In genomic region chr2:7154666-7155065, GRCh38 we compare ENCODE assay signal across 21 cellular contexts.
DNase-seq lines count a peak whose midpoint lies in the region.
"Had no signal": no experiment of that assay in that cellular context is flagged by ENCODE, and none has a peak within 500 bp of the region (broad histone marks: within the 10 kb centered on the region; RNA-seq: fewer than 3 reads in every experiment).

No MANE protein-coding gene starts in this region.

- peaks cover 2% of the 10 kb centered on the region for H3K36me3 Mint-ChIP-seq in activated CD4-positive, alpha-beta T cell treated with anti-CD3 and anti-CD28 coated beads, Interleukin-2, amount 10 ng/mL, durations not matched to agents 24 days and 14 days (ENCODE audit: low read depth)
- H3K36me3 Mint-ChIP-seq: CD14-positive monocyte had no signal

- DNase-seq in DMS 273 (lab: John Stamatoyannopoulos, UW; ENCODE audit: unreplicated experiment) (peak; percentile 4), DMS 273 treated with DMSO at 0.1 percent for 48 hours (lab: John Stamatoyannopoulos, UW) (no peak), NCI-H1417 treated with DMSO at 0.1 percent for 48 hours (lab: John Stamatoyannopoulos, UW) (peak; percentile 4), NCI-H524 (lab: John Stamatoyannopoulos, UW) (peak; percentile 69 to 95), left kidney (ENCODE audit: low read depth, low spot score) (peak; percentile 85), activated gamma-delta T cell (lab: John Stamatoyannopoulos, UW) (no peak)
- no peak for DNase-seq in activated CD4-positive, alpha-beta T cell treated with anti-CD3 and anti-CD28 coated beads, Interleukin-2, amount 10 ng/mL, durations not matched to agents 24 days and 14 days
- DNase-seq: ACHN; BE2C; CD8-positive, alpha-beta memory T cell; DMS153; KBM-7; NCI-H1105 treated with DMSO at 0.1 percent for 48 hours; NCI-H1930; NCI-H2107; NCI-H345; NCI-H510A treated with DMSO at 0.1 percent for 48 hours; NK-92 treated with Interleukin-12 subunit alpha and Interleukin-12 subunit beta, amount 100 ng/mL, for 24 hours; PC-3; T-cell had no signal

- no peaks in the 10 kb centered on the region for H3K27me3 Mint-ChIP-seq in activated CD4-positive, alpha-beta T cell treated with anti-CD3 and anti-CD28 coated beads, Interleukin-2, amount 10 ng/mL, durations not matched to agents 24 days and 14 days
- H3K27me3 Mint-ChIP-seq: T-cell had no signal

- no peak overlapping the region for H3K4me3 Mint-ChIP-seq in activated CD4-positive, alpha-beta T cell treated with anti-CD3 and anti-CD28 coated beads, Interleukin-2, amount 10 ng/mL, durations not matched to agents 24 days and 14 days
- H3K4me3 Mint-ChIP-seq: CD14-positive monocyte; CD8-positive, alpha-beta memory T cell; T-cell had no signal

- no peaks in the 10 kb centered on the region for H3K9me3 Mint-ChIP-seq in activated CD4-positive, alpha-beta T cell treated with anti-CD3 and anti-CD28 coated beads, Interleukin-2, amount 10 ng/mL, durations not matched to agents 24 days and 14 days

- H3K4me1 Mint-ChIP-seq in activated CD4-positive, alpha-beta T cell treated with anti-CD3 and anti-CD28 coated beads, Interleukin-2, amount 10 ng/mL, durations not matched to agents 24 days and 14 days = no peaks in the 10 kb centered on the region
- H3K4me1 Mint-ChIP-seq: CD14-positive monocyte; CD8-positive, alpha-beta memory T cell; T-cell had no signal

- H3K27ac Mint-ChIP-seq in activated CD4-positive, alpha-beta T cell treated with anti-CD3 and anti-CD28 coated beads, Interleukin-2, amount 10 ng/mL, durations not matched to agents 24 days and 14 days = no peak overlapping the region
- H3K27ac Mint-ChIP-seq: CD14-positive monocyte; CD8-positive, alpha-beta memory T cell; T-cell had no signal

- intact Hi-C loops in activated CD4-positive, alpha-beta T cell treated with anti-CD3 and anti-CD28 coated beads, Interleukin-2, amount 10 ng/mL, durations not matched to agents 24 days and 14 days (cut with micrococcal nuclease) = no loop called here

Comparison
In these comparisons a context has a peak if more than half of its experiments do, and no peak if none do; other contexts are left out.
1. DNase-seq: peak in DMS 273 (single experiment), NCI-H1417 treated with DMSO at 0.1 percent for 48 hours (single experiment), NCI-H524 (2 of 2) and left kidney (single experiment); none in DMS 273 treated with DMSO at 0.1 percent for 48 hours (single experiment), activated CD4-positive, alpha-beta T cell treated with anti-CD3 and anti-CD28 coated beads, Interleukin-2, amount 10 ng/mL, durations not matched to agents 24 days and 14 days (single experiment) and activated gamma-delta T cell (single experiment).